In genomic region chr14:75720828-75721227, GRCh38 we compare ENCODE assay signal across 11 cellular contexts. TPM values are rescaled to one million over a fixed set of nuclear protein-coding genes. Genes with fewer than 3 reads are reported as not detected.
DNase-seq lines count a peak whose midpoint lies in the region; ATAC-seq and TF ChIP-seq lines count a peak whose summit lies in the region.
"Had no signal": no experiment of that assay in that cellular context is flagged by ENCODE, and none has a peak within 500 bp of the region (broad histone marks: within the 10 kb centered on the region; RNA-seq: fewer than 3 reads in every experiment).

No MANE protein-coding gene starts in this region.

- H3K9me3 ChIP-seq in suprapubic skin, result no peaks in the 10 kb centered on the region

- no peaks in the 10 kb centered on the region for H3K27me3 ChIP-seq in suprapubic skin

- CTCF ChIA-PET in RWPE1 (lab: Yijun Ruan, JAX), result interaction anchor here (0.6 to 0.9 kb wide), 3 partner anchors 17 to 963 kb away, joined by 3 read pairs; no protein-coding TSS in a partner anchor

- H3K36me3 ChIP-seq in suprapubic skin, result peaks cover 11% of the 10 kb centered on the region

- DNase-seq in fibroblast of gingiva (ENCODE audit: low read depth), result peak; percentile 72
- DNase-seq in mucosa of gallbladder (ENCODE audit: low spot score), result peak; percentile 83
- no peak for DNase-seq in suprapubic skin (ENCODE audit: low spot score in 2 of 2)
- no peak for DNase-seq in GM13977 (ENCODE audit: low spot score)
- no peak for DNase-seq in RWPE1 (ENCODE audit: low spot score)
- DNase-seq in DMS79 (lab: John Stamatoyannopoulos, UW), result no peak
- DNase-seq: activated CD4-positive, alpha-beta T cell treated with anti-CD3 and anti-CD28 coated beads for 48 hours; DND-41 had no signal

- in situ Hi-C loops in GM13977 (cut with MboI; ENCODE audit: low pct_unique_long_range_greater_than_20kb, low sequenced_read_pairs, unreplicated experiment), result loop anchor here (25.0 kb wide), 1 partner anchor 666 kb away; the partner anchor contains the start of gene ESRRB

- WGBS in suprapubic skin, result 2% methylated on average over 4 of the region's 4 CpGs

- no peak overlapping the region for H3K4me3 ChIP-seq in suprapubic skin
- H3K4me3 ChIP-seq: K562 had no signal

- ATAC-seq in SK-N-SH treated with all-trans-retinoic acid at 6 μM for 48 hours, result peak; percentile 98
- ATAC-seq in GM21360 (IDR thresholded peaks at IDR 0.05; ENCODE audit: unreplicated experiment), result no peak
- ATAC-seq: K562 had no signal

- no peak for TF ChIP-seq CTCF in suprapubic skin (IDR thresholded peaks at IDR 0.05)
- TF ChIP-seq CTCF in GM13977 (IDR thresholded peaks at IDR 0.05; ENCODE audit: extremely low read depth, insufficient read depth, missing control alignments), result no peak
- TF ChIP-seq CTCF in RWPE1 (conservative IDR thresholded peaks at IDR 0.05; ENCODE audit: low read depth), result no peak

- no peak for TF ChIP-seq POLR2A in suprapubic skin (IDR thresholded peaks at IDR 0.05)

- H3K27ac ChIP-seq in suprapubic skin, result peak overlapping the region; percentile 19
- no peak overlapping the region for H3K27ac ChIP-seq in RWPE1

- POLR2A ChIA-PET in RWPE1 (lab: Yijun Ruan, JAX; ENCODE audit: low non-redundant PET), result no interaction called here

- TF ChIP-seq EP300 in suprapubic skin (IDR thresholded peaks at IDR 0.05), result no peak

- H3K4me1 ChIP-seq in suprapubic skin, result peaks cover 28% of the 10 kb centered on the region

TF ChIP-seq in SK-N-SH treated with all-trans-retinoic acid at 6 μM for 48 hours, 23 proteins besides CTCF, POLR2A, EP300 and RAD21:
- TF ChIP-seq ZFP3 (CRISPR knock-in tag; IDR thresholded peaks at IDR 0.05) (no peak), TSHZ2 (CRISPR knock-in tag; IDR thresholded peaks at IDR 0.05) (no peak), ZNF70 (CRISPR knock-in tag; IDR thresholded peaks at IDR 0.05) (no peak), ZC3H10 (CRISPR knock-in tag; IDR thresholded peaks at IDR 0.05) (no peak), RARB (CRISPR knock-in tag; IDR thresholded peaks at IDR 0.05) (no peak), SNAI2 (CRISPR knock-in tag; IDR thresholded peaks at IDR 0.05) (no peak; the same call in 1 of the 2 replicates), POU6F1 (CRISPR knock-in tag; IDR thresholded peaks at IDR 0.05; ENCODE audit: borderline replicate concordance, low read depth) (no peak), OSR1 (CRISPR knock-in tag; IDR thresholded peaks at IDR 0.05) (no peak), GLIS3 (CRISPR knock-in tag; IDR thresholded peaks at IDR 0.05) (no peak), PPARA (CRISPR knock-in tag; IDR thresholded peaks at IDR 0.05; ENCODE audit: borderline replicate concordance) (no peak), ZNF8 (CRISPR knock-in tag; IDR thresholded peaks at IDR 0.05) (no peak), BACH2 (CRISPR knock-in tag; IDR thresholded peaks at IDR 0.05; ENCODE audit: borderline replicate concordance) (no peak), ZNF565 (CRISPR knock-in tag; conservative IDR thresholded peaks at IDR 0.05; ENCODE audit: low read depth) (no peak)

RNA-seq across cellular contexts. Expression of gene TTLL5, which starts 59.8 kb away (rescaled TPM):
- total RNA-seq in mucosa of gallbladder (30.1 TPM), suprapubic skin (10 to 100 TPM; 24.4 to 56.4 (median 34.8) TPM)

Comparison
In these comparisons a context has a peak if more than half of its experiments do, and no peak if none do; other contexts are left out.
1. DNase-seq: peak in fibroblast of gingiva (single experiment) and mucosa of gallbladder (single experiment); none in suprapubic skin (0 of 2), GM13977 (single experiment), RWPE1 (single experiment) and DMS79 (single experiment).